In genomic region chr6:115891111-115891669, GRCh38 we compare ENCODE assay signal across 1 cellular context.
TF ChIP-seq lines count a peak whose summit lies in the region.

No MANE protein-coding gene starts in this region.

TF ChIP-seq in HCT116, 20 proteins besides CTCF, POLR2A, EP300 and RAD21 (continued from another document):
- TF ChIP-seq REST (IDR thresholded peaks at IDR 0.05; ENCODE audit: low read depth): no peak
- TF ChIP-seq ZFX (IDR thresholded peaks at IDR 0.05): no peak
- no peak for TF ChIP-seq EZH2 (IDR thresholded peaks at IDR 0.05)
